Comparison of ENCODE assay signal across 1 cellular context in the genomic region with DNA sequence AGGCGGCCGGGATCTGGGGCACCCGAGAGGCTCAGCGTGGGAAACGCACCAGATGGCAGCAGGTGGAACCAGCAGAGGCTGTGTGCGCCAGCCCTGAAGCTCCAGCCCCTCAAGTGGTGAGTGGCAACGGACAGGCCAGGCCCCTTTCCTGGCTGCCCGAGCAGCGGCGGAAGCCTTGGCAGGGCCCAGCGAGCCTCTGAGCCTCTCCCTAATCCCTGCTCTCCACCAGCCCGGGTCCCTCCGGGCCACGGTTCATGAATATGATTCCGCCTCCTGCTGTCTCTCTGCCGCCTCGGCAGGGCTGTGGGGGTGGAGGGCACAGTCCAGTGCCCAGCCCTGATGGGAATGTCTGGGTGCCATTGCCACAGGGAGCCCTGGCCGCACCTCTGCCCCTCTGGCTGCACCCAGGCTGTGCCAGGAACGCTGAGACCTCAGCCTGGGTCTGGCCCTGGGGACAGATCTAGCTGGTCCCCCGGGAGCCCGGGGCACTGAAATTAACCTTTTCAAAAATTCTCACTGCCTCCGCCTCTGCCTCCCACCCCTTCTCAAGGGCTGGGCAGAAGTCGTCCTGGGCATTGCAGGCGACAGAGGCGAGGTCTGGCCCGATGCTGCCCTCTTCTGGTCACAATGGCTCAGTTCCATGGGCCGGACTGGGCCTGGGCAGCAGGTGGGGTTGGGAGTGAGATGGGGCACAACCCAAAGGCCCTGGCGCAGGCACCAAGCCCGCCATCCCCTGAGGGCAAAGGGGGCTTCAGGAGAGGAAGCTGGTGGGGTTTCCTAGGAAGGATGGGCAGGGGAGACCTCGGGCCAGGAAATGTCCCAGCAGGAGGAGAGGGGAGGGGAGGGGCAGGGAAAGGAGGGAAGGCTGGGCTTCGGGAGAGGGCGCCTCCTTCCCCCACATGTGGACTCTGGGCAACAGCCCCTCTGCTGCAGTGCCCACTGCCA.
TF ChIP-seq lines count a peak whose summit lies in the region.

No MANE protein-coding gene starts in this region.

TF ChIP-seq in GM23338, 12 proteins besides CTCF, POLR2A, EP300 and RAD21 (continued from another document):
- TF ChIP-seq, protein P1, sequence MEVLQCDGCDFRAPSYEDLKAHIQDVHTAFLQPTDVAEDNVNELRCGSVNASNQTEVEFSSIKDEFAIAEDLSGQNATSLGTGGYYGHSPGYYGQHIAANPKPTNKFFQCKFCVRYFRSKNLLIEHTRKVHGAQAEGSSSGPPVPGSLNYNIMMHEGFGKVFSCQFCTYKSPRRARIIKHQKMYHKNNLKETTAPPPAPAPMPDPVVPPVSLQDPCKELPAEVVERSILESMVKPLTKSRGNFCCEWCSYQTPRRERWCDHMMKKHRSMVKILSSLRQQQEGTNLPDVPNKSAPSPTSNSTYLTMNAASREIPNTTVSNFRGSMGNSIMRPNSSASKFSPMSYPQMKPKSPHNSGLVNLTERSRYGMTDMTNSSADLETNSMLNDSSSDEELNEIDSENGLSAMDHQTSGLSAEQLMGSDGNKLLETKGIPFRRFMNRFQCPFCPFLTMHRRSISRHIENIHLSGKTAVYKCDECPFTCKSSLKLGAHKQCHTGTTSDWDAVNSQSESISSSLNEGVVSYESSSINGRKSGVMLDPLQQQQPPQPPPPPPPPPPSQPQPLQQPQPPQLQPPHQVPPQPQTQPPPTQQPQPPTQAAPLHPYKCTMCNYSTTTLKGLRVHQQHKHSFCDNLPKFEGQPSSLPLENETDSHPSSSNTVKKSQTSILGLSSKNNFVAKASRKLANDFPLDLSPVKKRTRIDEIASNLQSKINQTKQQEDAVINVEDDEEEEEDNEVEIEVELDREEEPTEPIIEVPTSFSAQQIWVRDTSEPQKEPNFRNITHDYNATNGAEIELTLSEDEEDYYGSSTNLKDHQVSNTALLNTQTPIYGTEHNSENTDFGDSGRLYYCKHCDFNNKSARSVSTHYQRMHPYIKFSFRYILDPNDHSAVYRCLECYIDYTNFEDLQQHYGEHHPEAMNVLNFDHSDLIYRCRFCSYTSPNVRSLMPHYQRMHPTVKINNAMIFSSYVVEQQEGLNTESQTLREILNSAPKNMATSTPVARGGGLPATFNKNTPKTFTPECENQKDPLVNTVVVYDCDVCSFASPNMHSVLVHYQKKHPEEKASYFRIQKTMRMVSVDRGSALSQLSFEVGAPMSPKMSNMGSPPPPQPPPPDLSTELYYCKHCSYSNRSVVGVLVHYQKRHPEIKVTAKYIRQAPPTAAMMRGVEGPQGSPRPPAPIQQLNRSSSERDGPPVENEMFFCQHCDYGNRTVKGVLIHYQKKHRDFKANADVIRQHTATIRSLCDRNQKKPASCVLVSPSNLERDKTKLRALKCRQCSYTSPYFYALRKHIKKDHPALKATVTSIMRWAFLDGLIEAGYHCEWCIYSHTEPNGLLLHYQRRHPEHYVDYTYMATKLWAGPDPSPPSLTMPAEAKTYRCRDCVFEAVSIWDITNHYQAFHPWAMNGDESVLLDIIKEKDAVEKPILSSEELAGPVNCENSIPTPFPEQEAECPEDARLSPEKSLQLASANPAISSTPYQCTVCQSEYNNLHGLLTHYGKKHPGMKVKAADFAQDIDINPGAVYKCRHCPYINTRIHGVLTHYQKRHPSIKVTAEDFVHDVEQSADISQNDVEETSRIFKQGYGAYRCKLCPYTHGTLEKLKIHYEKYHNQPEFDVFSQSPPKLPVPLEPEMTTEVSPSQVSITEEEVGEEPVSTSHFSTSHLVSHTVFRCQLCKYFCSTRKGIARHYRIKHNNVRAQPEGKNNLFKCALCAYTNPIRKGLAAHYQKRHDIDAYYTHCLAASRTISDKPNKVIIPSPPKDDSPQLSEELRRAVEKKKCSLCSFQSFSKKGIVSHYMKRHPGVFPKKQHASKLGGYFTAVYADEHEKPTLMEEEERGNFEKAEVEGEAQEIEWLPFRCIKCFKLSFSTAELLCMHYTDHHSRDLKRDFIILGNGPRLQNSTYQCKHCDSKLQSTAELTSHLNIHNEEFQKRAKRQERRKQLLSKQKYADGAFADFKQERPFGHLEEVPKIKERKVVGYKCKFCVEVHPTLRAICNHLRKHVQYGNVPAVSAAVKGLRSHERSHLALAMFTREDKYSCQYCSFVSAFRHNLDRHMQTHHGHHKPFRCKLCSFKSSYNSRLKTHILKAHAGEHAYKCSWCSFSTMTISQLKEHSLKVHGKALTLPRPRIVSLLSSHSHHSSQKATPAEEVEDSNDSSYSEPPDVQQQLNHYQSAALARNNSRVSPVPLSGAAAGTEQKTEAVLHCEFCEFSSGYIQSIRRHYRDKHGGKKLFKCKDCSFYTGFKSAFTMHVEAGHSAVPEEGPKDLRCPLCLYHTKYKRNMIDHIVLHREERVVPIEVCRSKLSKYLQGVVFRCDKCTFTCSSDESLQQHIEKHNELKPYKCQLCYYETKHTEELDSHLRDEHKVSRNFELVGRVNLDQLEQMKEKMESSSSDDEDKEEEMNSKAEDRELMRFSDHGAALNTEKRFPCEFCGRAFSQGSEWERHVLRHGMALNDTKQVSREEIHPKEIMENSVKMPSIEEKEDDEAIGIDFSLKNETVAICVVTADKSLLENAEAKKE (CRISPR knock-in tag; IDR thresholded peaks at IDR 0.05): no peak
